In genomic region chr10:119020627-119020946, GRCh38 we compare ENCODE assay signal across 14 cellular contexts. TPM values are rescaled to one million over a fixed set of nuclear protein-coding genes. Genes with fewer than 3 reads are reported as not detected.
DNase-seq lines count a peak whose midpoint lies in the region; ATAC-seq and TF ChIP-seq lines count a peak whose summit lies in the region.
"Had no signal": no experiment of that assay in that cellular context is flagged by ENCODE, and none has a peak within 500 bp of the region (broad histone marks: within the 10 kb centered on the region; RNA-seq: fewer than 3 reads in every experiment).

No MANE protein-coding gene starts in this region.

- no peak overlapping the region for H3K4me3 ChIP-seq in RWPE2 (ENCODE audit: severe bottlenecking)
- H3K4me3 ChIP-seq: heart right ventricle, upper lobe of left lung had no signal

- no peaks in the 10 kb centered on the region for H3K9me3 ChIP-seq in RWPE2 (ENCODE audit: severe bottlenecking)
- H3K9me3 ChIP-seq: upper lobe of left lung had no signal

- peak; percentile 60 for ATAC-seq in RWPE2 (ENCODE audit: low read depth)
- ATAC-seq in foreskin keratinocyte = peak; percentile 37
- ATAC-seq in stimulated activated naive CD8-positive, alpha-beta T cell treated with anti-CD3 and anti-CD28 coated beads, Interleukin-15, Interleukin-2, amounts not matched to agents 100 U/mL and 50 U/mL, for 24 hours = peak; percentile 79
- ATAC-seq in GM19463 (IDR thresholded peaks at IDR 0.05; ENCODE audit: unreplicated experiment) = no peak
- ATAC-seq: heart right ventricle had no signal

- TF ChIP-seq CTCF in RWPE2 (IDR thresholded peaks at IDR 0.05; ENCODE audit: poor library complexity, severe bottlenecking) (no peak), foreskin keratinocyte (conservative IDR thresholded peaks at IDR 0.05) (no peak)

- H3K27me3 ChIP-seq in RWPE2 (ENCODE audit: insufficient read depth, poor library complexity, severe bottlenecking) (no peaks in the 10 kb centered on the region), foreskin keratinocyte (no peaks in the 10 kb centered on the region)
- H3K27me3 ChIP-seq: heart right ventricle, upper lobe of left lung had no signal

- no peak overlapping the region for H3K27ac ChIP-seq in RWPE2 (ENCODE audit: poor library complexity, severe bottlenecking)
- H3K27ac ChIP-seq in foreskin keratinocyte = no peak overlapping the region
- H3K27ac ChIP-seq: heart right ventricle, upper lobe of left lung had no signal

- H3K36me3 ChIP-seq in RWPE2 (ENCODE audit: low read depth) = no peaks in the 10 kb centered on the region
- H3K36me3 ChIP-seq: heart right ventricle, upper lobe of left lung had no signal

- peak; percentile 19 for DNase-seq in activated naive CD4-positive, alpha-beta T cell treated with anti-CD3 and anti-CD28 coated beads, Interleukin-2, amount 50 U/mL, for 16 hours
- DNase-seq in activated naive CD4-positive, alpha-beta T cell (lab: John Stamatoyannopoulos, UW) = no peak
- DNase-seq in RWPE2 (ENCODE audit: low spot score) = no peak
- DNase-seq in foreskin keratinocyte = no peak
- DNase-seq in stimulated activated naive CD8-positive, alpha-beta T cell treated with anti-CD3 and anti-CD28 coated beads, Interleukin-15, Interleukin-2, amounts not matched to agents 100 U/mL and 50 U/mL, for 24 hours = peak; percentile 42
- no peak for DNase-seq in NCI-H446 treated with DMSO at 0.1 percent for 48 hours (lab: John Stamatoyannopoulos, UW)
- no peak for DNase-seq in iPS-NIHi11 (ENCODE audit: low spot score)
- DNase-seq: activated naive CD8-positive, alpha-beta T cell treated with anti-CD3 and anti-CD28 coated beads, Interleukin-2, amount 10 ng/mL, durations not matched to agents 7 days and 5 days; C1 segment of cervical spinal cord; heart right ventricle; KBM-7; mesendoderm; upper lobe of left lung had no signal

- H3K4me1 ChIP-seq in RWPE2 (ENCODE audit: insufficient read depth, poor library complexity, severe bottlenecking) (peaks cover 36% of the 10 kb centered on the region), foreskin keratinocyte (peaks cover 14% of the 10 kb centered on the region)

RNA-seq across cellular contexts. Expression of gene NANOS1, which starts 8.9 kb away (rescaled TPM):
- 0.67 and 0.78 TPM in 2 replicates for total RNA-seq in foreskin keratinocyte
- polyA plus RNA-seq in foreskin keratinocyte = 0.99 and 1.1 TPM in 2 replicates

Comparison
In these comparisons a context has a peak if more than half of its experiments do, and no peak if none do; other contexts are left out.
1. DNase-seq: peak in activated naive CD4-positive, alpha-beta T cell treated with anti-CD3 and anti-CD28 coated beads, Interleukin-2, amount 50 U/mL, for 16 hours (single experiment) and stimulated activated naive CD8-positive, alpha-beta T cell treated with anti-CD3 and anti-CD28 coated beads, Interleukin-15, Interleukin-2, amounts not matched to agents 100 U/mL and 50 U/mL, for 24 hours (single experiment); none in activated naive CD4-positive, alpha-beta T cell (0 of 4), RWPE2 (single experiment), foreskin keratinocyte (0 of 2), NCI-H446 treated with DMSO at 0.1 percent for 48 hours (single experiment) and iPS-NIHi11 (single experiment).